8 cellular contexts compared by ENCODE assay signal in genomic region chr7:85185355-85186082, GRCh38. TPM values are rescaled to one million over a fixed set of nuclear protein-coding genes. Genes with fewer than 3 reads are reported as not detected.
DNase-seq lines count a peak whose midpoint lies in the region; ATAC-seq and TF ChIP-seq lines count a peak whose summit lies in the region.

No MANE protein-coding gene starts in this region.

- H3K4me3 ChIP-seq in HUES64 (ENCODE audit: low read length) = peak overlapping the region; percentile 61
- H3K4me3 ChIP-seq in right atrium auricular region = peak overlapping the region; percentile 39 to 55
- H3K4me3 ChIP-seq in rectal smooth muscle tissue (ENCODE audit: low read length) = peak overlapping the region; percentile 71

- TF ChIP-seq CTCF in right atrium auricular region (IDR thresholded peaks at IDR 0.05) (peak in 1 of 2 donors; percentile 38), GM10266 (IDR thresholded peaks at IDR 0.05; ENCODE audit: control insufficient read depth, insufficient read depth, low read depth, missing control alignments) (no peak)

- peaks cover 64% of the 10 kb centered on the region for H3K27me3 ChIP-seq in HUES64 (ENCODE audit: insufficient read depth, low read length)
- no peaks in the 10 kb centered on the region for H3K27me3 ChIP-seq in right atrium auricular region
- peaks cover 14% of the 10 kb centered on the region for H3K27me3 ChIP-seq in rectal smooth muscle tissue (ENCODE audit: control insufficient read depth, insufficient read depth, low read length)

- no peak overlapping the region for H3K27ac ChIP-seq in HUES64 (ENCODE audit: low read depth, low read length)
- H3K27ac ChIP-seq in right atrium auricular region = peak overlapping the region; percentile 43 to 50
- H3K27ac ChIP-seq in rectal smooth muscle tissue (ENCODE audit: low read depth, low read length) = no peak overlapping the region

- H3K4me1 ChIP-seq in HUES64 (ENCODE audit: insufficient read depth, low read length) (no peaks in the 10 kb centered on the region), right atrium auricular region (peaks cover 0 to 15% of the 10 kb centered on the region in 2 donors), rectal smooth muscle tissue (ENCODE audit: control insufficient read depth, insufficient read depth, low read length) (peaks cover 7% of the 10 kb centered on the region)

- peak; percentile 78 for DNase-seq in AG20443 (ENCODE audit: low spot score)
- DNase-seq in amniotic epithelial cell (ENCODE audit: low read depth) = peak; percentile 28
- DNase-seq in right atrium auricular region (ENCODE audit: low spot score) = peak; percentile 76
- DNase-seq in LoVo (ENCODE audit: low spot score) = no peak
- DNase-seq in GM10266 (ENCODE audit: extremely low spot score) = no peak

- WGBS in HUES64 = under 1% methylated on average over 42 of the region's 42 CpGs

- ATAC-seq in activated CD4-positive, CD25-positive, alpha-beta regulatory T cell treated with anti-CD3 and anti-CD28 coated beads, Interleukin-2, amount 50 U/mL, for 24 hours = no peak

- H3K9me3 ChIP-seq in HUES64 (ENCODE audit: insufficient read depth, low read depth, low read length) = peaks cover 4% of the 10 kb centered on the region; the same call in 1 of the 2 replicates
- H3K9me3 ChIP-seq in right atrium auricular region = no peaks in the 10 kb centered on the region

- 0 out of 2 replicates have a peak overlapping the region, but pooled peaks have one; percentile 13 for H3K9ac ChIP-seq in HUES64 (ENCODE audit: low read depth, low read length)
- H3K9ac ChIP-seq in rectal smooth muscle tissue (ENCODE audit: low read length) = no peak overlapping the region

- H3K36me3 ChIP-seq in HUES64 (ENCODE audit: insufficient read depth, low read length) = no peaks in the 10 kb centered on the region
- no peaks in the 10 kb centered on the region for H3K36me3 ChIP-seq in right atrium auricular region
- H3K36me3 ChIP-seq in rectal smooth muscle tissue (ENCODE audit: control insufficient read depth, insufficient read depth, low read length) = no peaks in the 10 kb centered on the region

RNA-seq across cellular contexts. Expression of gene SEMA3D, which starts 1.3 kb away (rescaled TPM):
- polyA plus RNA-seq in HUES64 (2013, experiment 1 of 2) = 2.0 TPM
- polyA plus RNA-seq in HUES64 (2013, experiment 2 of 2) = 3.0 TPM
- 1 to 10 TPM; 1.4 to 1.5 TPM for total RNA-seq in right atrium auricular region

Comparison
In these comparisons a context has a peak if more than half of its experiments do, and no peak if none do; other contexts are left out.
1. DNase-seq: peak in AG20443 (single experiment), amniotic epithelial cell (single experiment) and right atrium auricular region (single experiment); none in LoVo (single experiment) and GM10266 (single experiment).
2. H3K27ac ChIP-seq: peak in right atrium auricular region (2 of 2); none in HUES64 (single experiment) and rectal smooth muscle tissue (single experiment).
3. Peak in every context shown above with its lines, with median percentiles within 50 percentile points of each other: H3K4me3 ChIP-seq.